2 cellular contexts compared by ENCODE assay signal in genomic region chr1:228814091-228814610, GRCh38.
TF ChIP-seq lines count a peak whose summit lies in the region.

No MANE protein-coding gene starts in this region.

TF ChIP-seq in SK-N-SH, 30 proteins besides CTCF, POLR2A, EP300 and RAD21 (continued from another document):
- no peak for TF ChIP-seq REST (IDR thresholded peaks at IDR 0.05; ENCODE audit: low read depth, low read length)
- TF ChIP-seq JUND (IDR thresholded peaks at IDR 0.05) = no peak
- TF ChIP-seq FOXM1 (IDR thresholded peaks at IDR 0.05; ENCODE audit: low read depth) = no peak

TF ChIP-seq in SK-N-SH treated with all-trans-retinoic acid at 6 μM for 48 hours, 23 proteins besides CTCF, POLR2A, EP300 and RAD21 (continued from another document):
- TF ChIP-seq TSHZ2 (CRISPR knock-in tag; IDR thresholded peaks at IDR 0.05) = no peak
- TF ChIP-seq TOX (CRISPR knock-in tag; IDR thresholded peaks at IDR 0.05; ENCODE audit: borderline replicate concordance) = no peak
- no peak for TF ChIP-seq OSR1 (CRISPR knock-in tag; IDR thresholded peaks at IDR 0.05)
- no peak for TF ChIP-seq ZFP3 (CRISPR knock-in tag; IDR thresholded peaks at IDR 0.05)
- TF ChIP-seq TCF4 (CRISPR knock-in tag; IDR thresholded peaks at IDR 0.05; ENCODE audit: borderline replicate concordance) = no peak
